17 cellular contexts compared by ENCODE assay signal in the genomic region with DNA sequence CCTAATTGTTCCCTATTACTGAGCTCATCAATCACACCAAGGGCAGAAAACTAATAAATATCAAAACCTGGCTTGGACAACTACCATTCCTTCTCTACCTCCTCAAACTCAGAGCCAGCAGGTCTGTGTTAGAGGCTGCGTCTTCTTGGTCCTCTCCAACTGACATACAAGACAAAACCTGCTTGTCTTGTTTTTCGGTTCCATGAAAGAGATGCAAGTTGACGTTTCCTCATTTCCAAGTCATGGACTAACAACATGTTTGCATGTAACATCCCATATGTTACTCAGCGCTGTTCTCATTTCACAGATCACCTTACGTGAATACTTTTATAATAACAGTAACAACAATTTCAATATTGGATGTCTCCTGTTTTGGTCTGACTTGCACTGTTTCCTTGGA.
DNase-seq lines count a peak whose midpoint lies in the region; ATAC-seq lines count a peak whose summit lies in the region.
"Had no signal": no experiment of that assay in that cellular context is flagged by ENCODE, and none has a peak within 500 bp of the region (broad histone marks: within the 10 kb centered on the region; RNA-seq: fewer than 3 reads in every experiment).

No MANE protein-coding gene starts in this region.

- ATAC-seq in activated T-helper 17 cell treated with anti-CD3 and anti-CD28 coated beads, Interleukin-2, amount 50 U/mL, for 72 hours (replicated peaks), result no peak
- ATAC-seq in esophagus mucosa (peak; percentile 60), GM21526 (IDR thresholded peaks at IDR 0.05; ENCODE audit: low FRiP score, unreplicated experiment) (no peak)
- ATAC-seq: Right ventricle myocardium inferior had no signal

- no peak for DNase-seq in activated naive CD8-positive, alpha-beta T cell treated with anti-CD3 and anti-CD28 coated beads for 36 hours
- DNase-seq in GF-D8 (lab: John Stamatoyannopoulos, UW), result no peak
- no peak for DNase-seq in COR-L47 (lab: John Stamatoyannopoulos, UW)
- DNase-seq: CD8-positive, alpha-beta memory T cell; EL; KBM-7; NCI-H1092 treated with DMSO at 0.1 percent for 48 hours; NCI-H1436 treated with DMSO at 0.1 percent for 48 hours; NCI-H1930; NCI-H226; NCI-H510A treated with DMSO at 0.1 percent for 48 hours; NCI-H82 had no signal

- H3K4me1 Mint-ChIP-seq in activated naive CD8-positive, alpha-beta T cell (ENCODE audit: low read depth), result peaks cover 23% of the 10 kb centered on the region
- H3K4me1 Mint-ChIP-seq in activated naive CD8-positive, alpha-beta T cell treated with anti-CD3 and anti-CD28 coated beads for 36 hours, result peaks cover 23% of the 10 kb centered on the region
- H3K4me1 Mint-ChIP-seq in activated T-helper 17 cell treated with anti-CD3 and anti-CD28 coated beads, Interleukin-2, amount 50 U/mL, for 72 hours, result peaks cover 15% of the 10 kb centered on the region

- no peaks in the 10 kb centered on the region for H3K9me3 Mint-ChIP-seq in activated naive CD8-positive, alpha-beta T cell (ENCODE audit: low read depth)
- no peaks in the 10 kb centered on the region for H3K9me3 Mint-ChIP-seq in activated naive CD8-positive, alpha-beta T cell treated with anti-CD3 and anti-CD28 coated beads for 36 hours
- no peaks in the 10 kb centered on the region for H3K9me3 Mint-ChIP-seq in activated T-helper 17 cell treated with anti-CD3 and anti-CD28 coated beads, Interleukin-2, amount 50 U/mL, for 72 hours
- H3K9me3 Mint-ChIP-seq: CD8-positive, alpha-beta memory T cell had no signal

- peak overlapping the region; percentile 95 for H3K27ac Mint-ChIP-seq in activated naive CD8-positive, alpha-beta T cell
- no peak overlapping the region for H3K27ac Mint-ChIP-seq in activated naive CD8-positive, alpha-beta T cell treated with anti-CD3 and anti-CD28 coated beads for 36 hours
- H3K27ac Mint-ChIP-seq in activated T-helper 17 cell treated with anti-CD3 and anti-CD28 coated beads, Interleukin-2, amount 50 U/mL, for 72 hours, result no peak overlapping the region

- no peaks in the 10 kb centered on the region for H3K27me3 Mint-ChIP-seq in activated naive CD8-positive, alpha-beta T cell
- H3K27me3 Mint-ChIP-seq in activated naive CD8-positive, alpha-beta T cell treated with anti-CD3 and anti-CD28 coated beads for 36 hours, result peaks cover 7% of the 10 kb centered on the region
- no peaks in the 10 kb centered on the region for H3K27me3 Mint-ChIP-seq in activated T-helper 17 cell treated with anti-CD3 and anti-CD28 coated beads, Interleukin-2, amount 50 U/mL, for 72 hours

- H3K36me3 Mint-ChIP-seq in activated naive CD8-positive, alpha-beta T cell, result peaks cover 7% of the 10 kb centered on the region
- peaks cover 15% of the 10 kb centered on the region for H3K36me3 Mint-ChIP-seq in activated naive CD8-positive, alpha-beta T cell treated with anti-CD3 and anti-CD28 coated beads for 36 hours
- peaks cover 13% of the 10 kb centered on the region for H3K36me3 Mint-ChIP-seq in activated T-helper 17 cell treated with anti-CD3 and anti-CD28 coated beads, Interleukin-2, amount 50 U/mL, for 72 hours (ENCODE audit: low read depth)
- H3K36me3 Mint-ChIP-seq: CD8-positive, alpha-beta memory T cell had no signal

- peak overlapping the region; percentile 70 for H3K4me3 Mint-ChIP-seq in activated naive CD8-positive, alpha-beta T cell
- no peak overlapping the region for H3K4me3 Mint-ChIP-seq in activated naive CD8-positive, alpha-beta T cell treated with anti-CD3 and anti-CD28 coated beads for 36 hours
- peak overlapping the region; percentile 66 for H3K4me3 Mint-ChIP-seq in activated T-helper 17 cell treated with anti-CD3 and anti-CD28 coated beads, Interleukin-2, amount 50 U/mL, for 72 hours
- H3K4me3 Mint-ChIP-seq: CD8-positive, alpha-beta memory T cell had no signal
